22 cellular contexts compared by ENCODE assay signal in the genomic region with DNA sequence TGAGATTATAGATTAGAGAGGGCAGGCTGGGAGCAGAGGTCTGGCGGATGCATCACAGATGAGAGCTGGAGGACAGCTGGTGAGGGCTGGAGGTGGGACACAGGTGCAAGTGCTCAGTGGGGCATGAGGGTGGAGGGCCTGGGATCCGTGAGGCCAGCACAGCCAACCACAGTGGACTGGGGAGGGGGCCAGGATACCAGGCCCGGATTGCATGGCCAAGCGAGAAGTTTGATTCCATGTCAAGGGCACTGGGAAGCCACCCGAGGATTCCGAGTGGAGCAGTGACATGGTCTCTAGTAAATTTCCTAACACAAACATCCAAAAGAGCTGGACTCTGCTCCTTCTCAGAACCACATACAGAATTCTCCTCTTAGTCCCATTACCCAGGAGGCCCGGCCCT. TPM values are rescaled to one million over a fixed set of nuclear protein-coding genes. Genes with fewer than 3 reads are reported as not detected.
DNase-seq lines count a peak whose midpoint lies in the region; ATAC-seq and TF ChIP-seq lines count a peak whose summit lies in the region.
"Had no signal": no experiment of that assay in that cellular context is flagged by ENCODE, and none has a peak within 500 bp of the region (broad histone marks: within the 10 kb centered on the region; RNA-seq: fewer than 3 reads in every experiment).

No MANE protein-coding gene starts in this region.

- H3K4me3 Mint-ChIP-seq in neural crest cell (no peak overlapping the region), Calu3 (ENCODE audit: low read depth, unreplicated experiment) (no peak overlapping the region)
- H3K4me3 Mint-ChIP-seq: mesothelial cell of epicardium had no signal

- H3F3A ChIP-seq in PC-9 (ENCODE audit: insufficient read depth, low read depth) = peaks cover 14% of the 10 kb centered on the region; the same call in 1 of the 2 replicates

- intact Hi-C loops in upper lobe of right lung (cut with DNase I) (no loop called here), Calu3 (cut with micrococcal nuclease; ENCODE audit: unreplicated experiment) (loop anchor here (10.0 kb wide), 1 partner anchor 203 kb away; no protein-coding TSS in a partner anchor), PC-9 (cut with micrococcal nuclease; ENCODE audit: unreplicated experiment) (loop anchor here (2.0 to 5.0 kb wide), 5 partner anchors 39 to 211 kb away; a partner anchor contains a TSS)

- no peaks in the 10 kb centered on the region for H3K79me1 ChIP-seq in trophoblast cell (ENCODE audit: low read length)

- H3K79me2 ChIP-seq in trophoblast cell (ENCODE audit: control insufficient read depth, insufficient read depth, low read length, poor library complexity) = no peaks in the 10 kb centered on the region
- H3K79me2 ChIP-seq in PC-9 (ENCODE audit: low read depth) = no peaks in the 10 kb centered on the region

- H3K4me1 ChIP-seq in upper lobe of right lung = peaks cover 10% of the 10 kb centered on the region
- no peaks in the 10 kb centered on the region for H3K4me1 ChIP-seq in trophoblast cell (ENCODE audit: control insufficient read depth in 1 of 2, insufficient read depth in 2 of 2, low read length in 2 of 2)
- H3K4me1 ChIP-seq in PC-9 (replicated peaks; ENCODE audit: insufficient read depth) = peaks cover 25% of the 10 kb centered on the region

- H3K27ac ChIP-seq in upper lobe of right lung (no peak overlapping the region), trophoblast cell (ENCODE audit: low read depth, low read length) (no peak overlapping the region), PC-9 (no peak overlapping the region)
- H3K27ac ChIP-seq: C4-2B, epithelial cell of prostate had no signal

- BruUV-seq in Calu3 (replicated peaks; lab: Mats Ljungman, UMichigan) = no TSS peak
- BruUV-seq in PC-9 (replicated peaks; lab: Mats Ljungman, UMichigan) = no TSS peak

- DNase-seq in activated effector memory CD4-positive, alpha-beta T cell treated with anti-CD3 and anti-CD28 coated beads, Interleukin-2, amount 50 U/mL, for 16 hours = peak; percentile 24
- DNase-seq in activated effector memory CD4-positive, alpha-beta T cell treated with Interleukin-2 at 50 U/mL for 16 hours = no peak
- DNase-seq in ecto neural progenitor cell (ENCODE audit: low spot score) (peak; percentile 25), neural crest cell (ENCODE audit: low read depth, low spot score) (no peak), upper lobe of right lung (peak; percentile 43), trophoblast cell (no peak), Calu3 (no peak), PC-9 (no peak)
- DNase-seq: activated gamma-delta T cell; foreskin fibroblast; Karpas-422; NCI-H2081; NCI-H446; NK-92 treated with Interleukin-12 subunit alpha and Interleukin-12 subunit beta, amount 100 ng/mL, for 24 hours; retina; T-helper 9 cell had no signal

- H3K27me3 ChIP-seq in upper lobe of right lung (no peaks in the 10 kb centered on the region), trophoblast cell (ENCODE audit: insufficient read depth, low read length) (no peaks in the 10 kb centered on the region), PC-9 (ENCODE audit: insufficient read depth, low read depth) (no peaks in the 10 kb centered on the region)

- H2BK120ac ChIP-seq in trophoblast cell (ENCODE audit: insufficient read depth, low read length, poor library complexity) = no peak overlapping the region

- no peak overlapping the region for H4K8ac ChIP-seq in trophoblast cell (ENCODE audit: low read depth, low read length)

- WGBS in trophoblast cell (ENCODE audit: extremely low coverage, insufficient coverage, insufficient read length) = no CpG with 5 or more reads among the region's 7 CpGs

- no peak overlapping the region for H2AK5ac ChIP-seq in trophoblast cell (ENCODE audit: low read length)

- no peaks in the 10 kb centered on the region for H3K36me3 Mint-ChIP-seq in neural crest cell (ENCODE audit: low read depth)
- H3K36me3 Mint-ChIP-seq in Calu3 (ENCODE audit: insufficient read depth, unreplicated experiment) = peaks cover 9% of the 10 kb centered on the region
- H3K36me3 Mint-ChIP-seq: mesothelial cell of epicardium had no signal

- peak overlapping the region; percentile 35 for H3K27ac Mint-ChIP-seq in neural crest cell (ENCODE audit: unreplicated experiment)
- no peak overlapping the region for H3K27ac Mint-ChIP-seq in Calu3 (ENCODE audit: unreplicated experiment)
- H3K27ac Mint-ChIP-seq: mesothelial cell of epicardium had no signal

- H3K9ac ChIP-seq in trophoblast cell (ENCODE audit: low read length) = no peak overlapping the region

- no peak overlapping the region for H2BK12ac ChIP-seq in trophoblast cell (ENCODE audit: low read length)

- POLR2A ChIA-PET in PC-9 (lab: Charles Lee; ENCODE audit: unreplicated experiment) = no interaction called here

- H3K4me3 ChIP-seq in upper lobe of right lung = no peak overlapping the region
- H3K4me3 ChIP-seq in trophoblast cell (ENCODE audit: low read depth, low read length) = no peak overlapping the region
- no peak overlapping the region for H3K4me3 ChIP-seq in PC-9

- no peak overlapping the region for H4K91ac ChIP-seq in trophoblast cell (ENCODE audit: low read depth, low read length)

- H2BK5ac ChIP-seq in trophoblast cell (ENCODE audit: low read depth, low read length, poor library complexity) = no peak overlapping the region

- H3K4me1 Mint-ChIP-seq in neural crest cell (peaks cover 3% of the 10 kb centered on the region), Calu3 (ENCODE audit: low read depth, unreplicated experiment) (peaks cover 15% of the 10 kb centered on the region)

- no peaks in the 10 kb centered on the region for H4K20me1 ChIP-seq in PC-9 (ENCODE audit: insufficient read depth)

- H3K18ac ChIP-seq in trophoblast cell (ENCODE audit: low read length) = no peak overlapping the region

- no peaks in the 10 kb centered on the region for H3K9me3 Mint-ChIP-seq in neural crest cell
- H3K9me3 Mint-ChIP-seq in Calu3 (ENCODE audit: low read depth, unreplicated experiment) = no peaks in the 10 kb centered on the region
- H3K9me3 Mint-ChIP-seq: mesothelial cell of epicardium had no signal

- no peak overlapping the region for H4K12ac ChIP-seq in trophoblast cell (ENCODE audit: low read depth, low read length)

- H3K23ac ChIP-seq in trophoblast cell (ENCODE audit: low read length) = no peak overlapping the region

- CTCF ChIA-PET in Calu3 (lab: Charles Lee) (interaction anchor here (0.7 kb wide), 1 partner anchor 125 kb away, joined by 3 read pairs; no protein-coding TSS in a partner anchor), PC-9 (lab: Charles Lee) (no interaction called here)

- TF ChIP-seq CTCF in neural crest cell (conservative IDR thresholded peaks at IDR 0.05) = no peak
- no peak for TF ChIP-seq CTCF in upper lobe of right lung (IDR thresholded peaks at IDR 0.05)
- TF ChIP-seq CTCF in Calu3 (IDR thresholded peaks at IDR 0.05; ENCODE audit: unreplicated experiment) = no peak
- TF ChIP-seq CTCF in PC-9 (conservative IDR thresholded peaks at IDR 0.05) = no peak

- no peak for ATAC-seq in upper lobe of right lung

- no peak overlapping the region for H3K4ac ChIP-seq in trophoblast cell (ENCODE audit: low read depth, low read length)

- H3K27me3 Mint-ChIP-seq in neural crest cell (ENCODE audit: low read depth) (no peaks in the 10 kb centered on the region), Calu3 (ENCODE audit: unreplicated experiment) (peaks cover 4% of the 10 kb centered on the region)

- H3K36me3 ChIP-seq in upper lobe of right lung = no peaks in the 10 kb centered on the region
- no peaks in the 10 kb centered on the region for H3K36me3 ChIP-seq in trophoblast cell (ENCODE audit: control insufficient read depth in 1 of 2, insufficient read depth in 2 of 2, low read length in 2 of 2)
- H3K36me3 ChIP-seq in PC-9 (ENCODE audit: low read depth) = no peaks in the 10 kb centered on the region

- H3K4me2 ChIP-seq in trophoblast cell (ENCODE audit: low read length) (no peak overlapping the region), PC-9 (no peak overlapping the region)

- H3K9me3 ChIP-seq in upper lobe of right lung = no peaks in the 10 kb centered on the region
- H3K9me3 ChIP-seq in trophoblast cell (ENCODE audit: insufficient read depth, low read depth, low read length) = peaks cover 2% of the 10 kb centered on the region
- H3K9me3 ChIP-seq in PC-9 (ENCODE audit: insufficient read depth, low read depth) = no peaks in the 10 kb centered on the region

- H3K14ac ChIP-seq in trophoblast cell (ENCODE audit: low read length) = no peak overlapping the region

- H3K9me2 ChIP-seq in PC-9 (ENCODE audit: insufficient read depth) = no peaks in the 10 kb centered on the region

- H2AFZ ChIP-seq in trophoblast cell (ENCODE audit: insufficient read depth, low read length, poor library complexity) (no peak overlapping the region), PC-9 (no peak overlapping the region)

RNA-seq across cellular contexts. Expression of a gene that starts 44.0 kb away (rescaled TPM):
- total RNA-seq in neural crest cell = 58.1 and 58.8 TPM in 2 replicates
- total RNA-seq in upper lobe of right lung = 30.8 TPM
- polyA plus RNA-seq in trophoblast cell (2013) = 26.0 and 27.7 TPM in 2 replicates
- 69.6 and 101 TPM in 2 replicates for total RNA-seq in Calu3 (2022)
- total RNA-seq in PC-9 (2021) = 59.2 and 67.0 TPM in 2 replicates

RNA-seq across cellular contexts. Expression of a gene that starts 52.5 kb away (rescaled TPM):
- total RNA-seq in neural crest cell (0.49 and 0.66 TPM in 2 replicates), upper lobe of right lung (3.3 TPM), Calu3 (2022) (4.4 and 11.2 TPM in 2 replicates), PC-9 (2021) (46.9 and 50.0 TPM in 2 replicates)
- polyA plus RNA-seq in trophoblast cell (2013) = 0.10 and 0.12 TPM in 2 replicates
- total RNA-seq: dermis microvascular lymphatic vessel endothelial cell, RPMI7951 had no signal
- polyA plus RNA-seq: neural cell had no signal

Comparison
In these comparisons a context has a peak if more than half of its experiments do, and no peak if none do; other contexts are left out.
1. DNase-seq: peak in activated effector memory CD4-positive, alpha-beta T cell treated with anti-CD3 and anti-CD28 coated beads, Interleukin-2, amount 50 U/mL, for 16 hours (single experiment), ecto neural progenitor cell (single experiment) and upper lobe of right lung (single experiment); none in activated effector memory CD4-positive, alpha-beta T cell treated with Interleukin-2 at 50 U/mL for 16 hours (single experiment), neural crest cell (single experiment), trophoblast cell (0 of 2), Calu3 (single experiment) and PC-9 (0 of 2).